Comparison of ENCODE assay signal across 17 cellular contexts in genomic region chr9:70052768-70053167, GRCh38. TPM values are rescaled to one million over a fixed set of nuclear protein-coding genes. Genes with fewer than 3 reads are reported as not detected.
"Had no signal": no experiment of that assay in that cellular context is flagged by ENCODE, and none has a peak within 500 bp of the region (broad histone marks: within the 10 kb centered on the region; RNA-seq: fewer than 3 reads in every experiment).

No MANE protein-coding gene starts in this region.

- H3K4me3 ChIP-seq: cardiac muscle cell, colonic mucosa, gastrocnemius medialis, lung, psoas muscle had no signal

- H3K4me1 ChIP-seq: colonic mucosa had no signal

- H3K36me3 Mint-ChIP-seq: activated naive CD8-positive, alpha-beta T cell treated with anti-CD3 and anti-CD28 coated beads, Interleukin-2, amount 10 ng/mL, durations not matched to agents 7 days and 5 days had no signal

- ATAC-seq: activated CD4-positive, alpha-beta T cell treated with anti-CD3 and anti-CD28 coated beads for 36 hours; gastrocnemius medialis; psoas muscle had no signal

- H3K27me3 ChIP-seq: cardiac muscle cell, colonic mucosa, gastrocnemius medialis had no signal

- H3K27ac ChIP-seq: cardiac muscle cell, colonic mucosa, psoas muscle had no signal

- H3K4me3 Mint-ChIP-seq: activated CD4-positive, alpha-beta memory T cell treated with anti-CD3 and anti-CD28 coated beads, Interleukin-2, amount 10 ng/mL, durations not matched to agents 7 days and 5 days; activated CD4-positive, alpha-beta T cell treated with anti-CD3 and anti-CD28 coated beads for 36 hours; activated naive CD8-positive, alpha-beta T cell treated with anti-CD3 and anti-CD28 coated beads, Interleukin-2, amount 10 ng/mL, durations not matched to agents 7 days and 5 days; nephron had no signal

- DNase-seq: activated CD4-positive, alpha-beta memory T cell treated with anti-CD3 and anti-CD28 coated beads, Interleukin-2, amount 10 ng/mL, durations not matched to agents 7 days and 5 days; activated CD4-positive, alpha-beta T cell treated with anti-CD3 and anti-CD28 coated beads for 36 hours; activated gamma-delta T cell treated with Interleukin-2 at 50 U/mL for 16 hours; activated naive CD8-positive, alpha-beta T cell treated with anti-CD3 and anti-CD28 coated beads, Interleukin-2, amount 10 ng/mL, durations not matched to agents 7 days and 5 days; activated T-cell treated with anti-CD3 and anti-CD28 coated beads, Interleukin-2, amount 50 U/mL, for 48 hours; anterior cingulate cortex; colonic mucosa; effector CD4-positive, alpha-beta T cell; gastrocnemius medialis; hippocampal formation; psoas muscle; stimulated activated CD4-positive, alpha-beta T cell treated with anti-CD3 and anti-CD28 coated beads, Interleukin-2, amount 100 ng/mL, for 48 hours; stimulated activated naive CD4-positive, alpha-beta T cell treated with Interleukin-2 at 50 U/mL for 16 hours; T1000 had no signal

- H3K27ac Mint-ChIP-seq: activated CD4-positive, alpha-beta memory T cell treated with anti-CD3 and anti-CD28 coated beads, Interleukin-2, amount 10 ng/mL, durations not matched to agents 7 days and 5 days; activated CD4-positive, alpha-beta T cell treated with anti-CD3 and anti-CD28 coated beads for 36 hours; activated naive CD8-positive, alpha-beta T cell treated with anti-CD3 and anti-CD28 coated beads, Interleukin-2, amount 10 ng/mL, durations not matched to agents 7 days and 5 days; nephron had no signal

- H3K4me1 Mint-ChIP-seq: activated CD4-positive, alpha-beta T cell treated with anti-CD3 and anti-CD28 coated beads for 36 hours; activated naive CD8-positive, alpha-beta T cell treated with anti-CD3 and anti-CD28 coated beads, Interleukin-2, amount 10 ng/mL, durations not matched to agents 7 days and 5 days had no signal

- H3K36me3 ChIP-seq: cardiac muscle cell, colonic mucosa, gastrocnemius medialis had no signal

- H3K9me3 ChIP-seq: colonic mucosa, gastrocnemius medialis, psoas muscle had no signal

- H3K9me3 Mint-ChIP-seq: activated CD4-positive, alpha-beta memory T cell treated with anti-CD3 and anti-CD28 coated beads, Interleukin-2, amount 10 ng/mL, durations not matched to agents 7 days and 5 days; activated naive CD8-positive, alpha-beta T cell treated with anti-CD3 and anti-CD28 coated beads, Interleukin-2, amount 10 ng/mL, durations not matched to agents 7 days and 5 days; nephron had no signal

RNA-seq across cellular contexts. Expression of gene MAMDC2, which starts 9.1 kb away (rescaled TPM):
- total RNA-seq: activated CD4-positive, alpha-beta T cell treated with anti-CD3 and anti-CD28 coated beads for 36 hours had no signal
